ENCODE assay signal across 27 cellular contexts in genomic region chr7:92826258-92827004, GRCh38. TPM values are rescaled to one million over a fixed set of nuclear protein-coding genes. Genes with fewer than 3 reads are reported as not detected.
A peak's percentile ranks its signal among the peaks of the same experiment; 100 is the strongest.
DNase-seq lines count a peak whose midpoint lies in the region; ATAC-seq, FAIRE-seq and TF ChIP-seq lines count a peak whose summit lies in the region.
"Had no signal": no experiment of that assay in that cellular context is flagged by ENCODE, and none has a peak within 500 bp of the region (broad histone marks: within the 10 kb centered on the region; RNA-seq: fewer than 3 reads in every experiment).

No MANE protein-coding gene starts in this region.

- peaks cover 18 to 34% of the 10 kb centered on the region in 2 donors for H3K36me3 Mint-ChIP-seq in activated T-cell treated with anti-CD3 and anti-CD28 coated beads, Interleukin-2, amount 50 U/mL, for 72 hours (ENCODE audit: insufficient read depth in 2 of 2)
- H3K36me3 Mint-ChIP-seq in T-helper 17 cell (ENCODE audit: low read depth) (peaks cover 4% of the 10 kb centered on the region), mesothelial cell of epicardium (peaks cover 10% of the 10 kb centered on the region)
- H3K36me3 Mint-ChIP-seq: naive B cell had no signal

- peak overlapping the region; percentile 58 to 62 for H3K4me3 Mint-ChIP-seq in activated T-cell treated with anti-CD3 and anti-CD28 coated beads, Interleukin-2, amount 50 U/mL, for 72 hours
- H3K4me3 Mint-ChIP-seq in T-helper 17 cell (peak overlapping the region; percentile 33), mesothelial cell of epicardium (no peak overlapping the region)
- H3K4me3 Mint-ChIP-seq: naive B cell had no signal

- H3K9me3 ChIP-seq in T-helper 17 cell (ENCODE audit: control insufficient read depth, low read length, poor library complexity, severe bottlenecking), result no peaks in the 10 kb centered on the region
- H3K9me3 ChIP-seq: left lung, psoas muscle, stomach, thyroid gland had no signal

- ATAC-seq in activated T-cell treated with anti-CD3 and anti-CD28 coated beads, Interleukin-2, amount 50 U/mL, for 72 hours (replicated peaks in 1 of 2), result no peak
- no peak for ATAC-seq in T-helper 17 cell
- ATAC-seq in HG03565 (IDR thresholded peaks at IDR 0.05; ENCODE audit: unreplicated experiment), result no peak
- ATAC-seq: left lung, psoas muscle had no signal

- no peak for TF ChIP-seq CTCF in mesothelial cell of epicardium (IDR thresholded peaks at IDR 0.05; ENCODE audit: unreplicated experiment)

- H3K9me3 Mint-ChIP-seq in activated T-cell treated with anti-CD3 and anti-CD28 coated beads, Interleukin-2, amount 50 U/mL, for 72 hours, result no peaks in the 10 kb centered on the region
- H3K9me3 Mint-ChIP-seq in mesothelial cell of epicardium, result peaks cover 7% of the 10 kb centered on the region
- H3K9me3 Mint-ChIP-seq: naive B cell had no signal

- TF ChIP-seq POLR2A in H54 (IDR thresholded peaks at IDR 0.05; ENCODE audit: low read depth, low read length), result no peak

- peak overlapping the region; percentile 53 for H3K27ac Mint-ChIP-seq in activated T-cell treated with anti-CD3 and anti-CD28 coated beads, Interleukin-2, amount 50 U/mL, for 72 hours
- H3K27ac Mint-ChIP-seq in T-helper 17 cell (peak overlapping the region; percentile 54), mesothelial cell of epicardium (peak overlapping the region; percentile 9)

- DNase-seq in activated T-cell treated with anti-CD3 and anti-CD28 coated beads, Interleukin-2, amount 50 U/mL, for 72 hours, result no peak
- no peak for DNase-seq in activated T-cell treated with anti-CD3 and anti-CD28 coated beads, Interleukin-2, amount 50 U/mL, for 48 hours
- DNase-seq in H54 (ENCODE audit: insufficient read length, low spot score) (no peak), T-helper 17 cell (no peak), mesothelial cell of epicardium (ENCODE audit: low spot score in 2 of 2, unreplicated experiment in 2 of 2) (no peak), COR-L47 (lab: John Stamatoyannopoulos, UW) (no peak), AG08395 (ENCODE audit: low spot score) (no peak)
- DNase-seq: activated CD4-positive, alpha-beta T cell treated with anti-CD3 and anti-CD28 coated beads, Interleukin-2, amount 50 U/mL, for 1 hour; activated CD8-positive, alpha-beta memory T cell treated with anti-CD3 and anti-CD28 coated beads, Interleukin-2, amount 50 U/mL, for 4 hours; activated gamma-delta T cell treated with Interleukin-2 at 50 U/mL for 16 hours; C1 segment of cervical spinal cord; HCEC 1CT; Kasumi-1; left lung; naive B cell; NCI-H1694; nucleus accumbens; PC-9; psoas muscle; Right ventricle myocardium superior; stomach; T1000; thyroid gland; WERI-Rb-1 had no signal

- peaks cover 90% of the 10 kb centered on the region for H3K4me1 Mint-ChIP-seq in activated T-cell treated with anti-CD3 and anti-CD28 coated beads, Interleukin-2, amount 50 U/mL, for 72 hours (ENCODE audit: low read depth)
- peaks cover 46% of the 10 kb centered on the region for H3K4me1 Mint-ChIP-seq in T-helper 17 cell
- H3K4me1 Mint-ChIP-seq in mesothelial cell of epicardium, result peaks cover 63% of the 10 kb centered on the region

- peak; percentile 48 for FAIRE-seq in H54 (lab: Jason Lieb, UNC)
- FAIRE-seq: islet of Langerhans had no signal

- no peaks in the 10 kb centered on the region for H3K27me3 Mint-ChIP-seq in activated T-cell treated with anti-CD3 and anti-CD28 coated beads, Interleukin-2, amount 50 U/mL, for 72 hours (ENCODE audit: low read depth)
- H3K27me3 Mint-ChIP-seq in T-helper 17 cell (no peaks in the 10 kb centered on the region), mesothelial cell of epicardium (ENCODE audit: low read depth) (no peaks in the 10 kb centered on the region)
- H3K27me3 Mint-ChIP-seq: brain, naive B cell had no signal

RNA-seq across cellular contexts. Expression of gene CDK6, which starts 9.9 kb away (rescaled TPM):
- total RNA-seq in activated T-cell treated with anti-CD3 and anti-CD28 coated beads, Interleukin-2, amount 50 U/mL, for 72 hours, result 100 to 1,000 TPM; 213 to 256 TPM
- total RNA-seq in T-helper 17 cell (10 to 100 TPM; 61.5 to 63.7 TPM), mesothelial cell of epicardium (136 to 138 TPM (median 138 TPM) in 3 replicates)
